Comparison of ENCODE assay signal across 17 cellular contexts in genomic region chr17:16108386-16108785, GRCh38.
DNase-seq lines count a peak whose midpoint lies in the region; ATAC-seq and TF ChIP-seq lines count a peak whose summit lies in the region.
"Had no signal": no experiment of that assay in that cellular context is flagged by ENCODE, and none has a peak within 500 bp of the region (broad histone marks: within the 10 kb centered on the region; RNA-seq: fewer than 3 reads in every experiment).

No MANE protein-coding gene starts in this region.

- H3K4me3 ChIP-seq in LNCaP clone FGC (ENCODE audit: low read depth, low read length), result no peak overlapping the region
- no peak overlapping the region for H3K4me3 ChIP-seq in PC-3 (ENCODE audit: low read length)
- H3K4me3 ChIP-seq in prostate gland, result no peak overlapping the region
- H3K4me3 ChIP-seq: BLaER1, GM23248 had no signal

- H3K27me3 Mint-ChIP-seq in activated T-cell treated with anti-CD3 and anti-CD28 coated beads, Interleukin-2, amount 50 U/mL, for 72 hours (ENCODE audit: low read depth), result no peaks in the 10 kb centered on the region
- H3K27me3 Mint-ChIP-seq: B cell; CD4-positive, CD25-positive, alpha-beta regulatory T cell had no signal

- no peak for TF ChIP-seq POLR2A in prostate gland (IDR thresholded peaks at IDR 0.05)

- H3K9me3 Mint-ChIP-seq in activated T-cell treated with anti-CD3 and anti-CD28 coated beads, Interleukin-2, amount 50 U/mL, for 72 hours, result peaks cover 0 to 1% of the 10 kb centered on the region in 2 donors
- H3K9me3 Mint-ChIP-seq: CD4-positive, CD25-positive, alpha-beta regulatory T cell; CD8-positive, alpha-beta T cell had no signal

- peak; percentile 86 for ATAC-seq in PC-3
- no peak for ATAC-seq in activated T-cell treated with anti-CD3 and anti-CD28 coated beads, Interleukin-2, amount 50 U/mL, for 72 hours (replicated peaks in 1 of 2)
- ATAC-seq: CD8-positive, alpha-beta T cell had no signal

- H3K4me1 Mint-ChIP-seq in activated T-cell treated with anti-CD3 and anti-CD28 coated beads, Interleukin-2, amount 50 U/mL, for 72 hours (ENCODE audit: low read depth), result no peaks in the 10 kb centered on the region
- H3K4me1 Mint-ChIP-seq: B cell had no signal

- H3K9me2 ChIP-seq in PC-3 (replicated peaks; ENCODE audit: low read length), result no peaks in the 10 kb centered on the region

- CTCF ChIA-PET in PC-3 (lab: Charles Lee), result no interaction called here

- H3K27ac ChIP-seq in PC-3 (ENCODE audit: low read length) (0 out of 2 replicates have a peak overlapping the region, but pooled peaks have one; percentile 18), prostate gland (peak overlapping the region; percentile 12 to 37)
- H3K27ac ChIP-seq: BLaER1, C4-2B, GM23248 had no signal

- H3K4me1 ChIP-seq in PC-3 (ENCODE audit: insufficient read depth, low read length) (peaks cover 14% of the 10 kb centered on the region), prostate gland (replicated peaks) (no peaks in the 10 kb centered on the region)
- H3K4me1 ChIP-seq: BLaER1, Caco-2 had no signal

- H3K4me2 ChIP-seq in PC-3 (ENCODE audit: low read length), result peak overlapping the region; percentile 16
- H3K4me2 ChIP-seq: BLaER1 had no signal

- no peak overlapping the region for H2AFZ ChIP-seq in PC-3 (ENCODE audit: low read length)
- H2AFZ ChIP-seq: GM23248 had no signal

- WGBS in prostate gland, result 61% methylated on average over 1 of the region's 1 CpG

- no peaks in the 10 kb centered on the region for H3K9me3 ChIP-seq in PC-3 (ENCODE audit: low read length)
- H3K9me3 ChIP-seq in prostate gland, result no peaks in the 10 kb centered on the region
- H3K9me3 ChIP-seq: BLaER1, Caco-2 had no signal

- no peak for TF ChIP-seq CTCF in LNCaP clone FGC (IDR thresholded peaks at IDR 0.05; ENCODE audit: control insufficient read depth, extremely low read depth, insufficient read depth)
- TF ChIP-seq CTCF in PC-3 (conservative IDR thresholded peaks at IDR 0.05; ENCODE audit: low read depth, low read length), result no peak
- TF ChIP-seq CTCF in prostate gland (IDR thresholded peaks at IDR 0.05), result no peak

- intact Hi-C loops in PC-3 (cut with micrococcal nuclease), result loop anchor here (10.0 kb wide), 2 partner anchors 76 to 106 kb away; partner anchors contain the start of genes NCOR1 and PIGL
- intact Hi-C loops in prostate gland (cut with DNase I), result no loop called here

- no TSS peak for BruUV-seq in PC-3 (replicated peaks; lab: Mats Ljungman, UMichigan)

- no peak overlapping the region for H3K9ac ChIP-seq in PC-3 (ENCODE audit: low read length)
- H3K9ac ChIP-seq: BLaER1, GM23248 had no signal

- no peak overlapping the region for H3K27ac Mint-ChIP-seq in activated T-cell treated with anti-CD3 and anti-CD28 coated beads, Interleukin-2, amount 50 U/mL, for 72 hours
- H3K27ac Mint-ChIP-seq: B cell; CD4-positive, CD25-positive, alpha-beta regulatory T cell; CD8-positive, alpha-beta T cell had no signal

- H3K36me3 Mint-ChIP-seq in activated T-cell treated with anti-CD3 and anti-CD28 coated beads, Interleukin-2, amount 50 U/mL, for 72 hours (ENCODE audit: insufficient read depth in 2 of 2), result peaks cover 6 to 7% of the 10 kb centered on the region in 2 donors

- no peaks in the 10 kb centered on the region for H3K79me2 ChIP-seq in PC-3 (ENCODE audit: low read length)

- POLR2A ChIA-PET in PC-3 (lab: Charles Lee; ENCODE audit: unreplicated experiment), result no interaction called here

- H3K27me3 ChIP-seq in PC-3 (ENCODE audit: low read length), result no peaks in the 10 kb centered on the region
- no peaks in the 10 kb centered on the region for H3K27me3 ChIP-seq in prostate gland (replicated peaks; ENCODE audit: insufficient read depth)
- H3K27me3 ChIP-seq: BLaER1 had no signal

- peaks cover 20% of the 10 kb centered on the region for H3K36me3 ChIP-seq in PC-3 (ENCODE audit: low read depth, low read length)
- peaks cover 0 to 3% of the 10 kb centered on the region in 2 donors for H3K36me3 ChIP-seq in prostate gland

- peak; percentile 98 for DNase-seq in LNCaP clone FGC (ENCODE audit: low read depth)
- peak; percentile 72 for DNase-seq in PC-3
- DNase-seq in prostate gland (ENCODE audit: low spot score), result peak; percentile 29
- no peak for DNase-seq in RKO (ENCODE audit: low spot score)
- no peak for DNase-seq in activated T-cell treated with anti-CD3 and anti-CD28 coated beads, Interleukin-2, amount 50 U/mL, for 72 hours
- DNase-seq in cerebellar cortex (ENCODE audit: low spot score), result no peak
- DNase-seq: Caco-2; CD4-positive, CD25-positive, alpha-beta regulatory T cell; CD8-positive, alpha-beta T cell; DMS153; DND-41; GM23248; H7; HCEC 1CT had no signal

- no peaks in the 10 kb centered on the region for H4K20me1 ChIP-seq in PC-3 (ENCODE audit: low read length)

- no peak overlapping the region for H3K4me3 Mint-ChIP-seq in activated T-cell treated with anti-CD3 and anti-CD28 coated beads, Interleukin-2, amount 50 U/mL, for 72 hours
- H3K4me3 Mint-ChIP-seq: B cell; CD4-positive, CD25-positive, alpha-beta regulatory T cell; CD8-positive, alpha-beta T cell had no signal

- peaks cover 8% of the 10 kb centered on the region for H3F3A ChIP-seq in PC-3 (ENCODE audit: low read length, unreplicated experiment)

Comparison
In these comparisons a context has a peak if more than half of its experiments do, and no peak if none do; other contexts are left out.
1. DNase-seq: peak in LNCaP clone FGC (single experiment), PC-3 (single experiment) and prostate gland (single experiment); none in RKO (single experiment), activated T-cell treated with anti-CD3 and anti-CD28 coated beads, Interleukin-2, amount 50 U/mL, for 72 hours (0 of 2) and cerebellar cortex (single experiment).